ENCODE assay signal across 8 cellular contexts in genomic region chr11:5625281-5625680, GRCh38. TPM values are rescaled to one million over a fixed set of nuclear protein-coding genes. Genes with fewer than 3 reads are reported as not detected.
A peak's percentile ranks its signal among the peaks of the same experiment; 100 is the strongest.
DNase-seq lines count a peak whose midpoint lies in the region; ATAC-seq and TF ChIP-seq lines count a peak whose summit lies in the region.

No MANE protein-coding gene starts in this region.

- no peak for TF ChIP-seq EP300 in stomach (IDR thresholded peaks at IDR 0.05)

- no peak for DNase-seq in activated naive CD4-positive, alpha-beta T cell treated with anti-CD3 and anti-CD28 coated beads, Interleukin-2, amount 50 U/mL, for 72 hours (ENCODE audit: low spot score in 2 of 2)
- no peak for DNase-seq in stomach
- DNase-seq in RPMI8226 = no peak
- no peak for DNase-seq in NCI-H524 (lab: John Stamatoyannopoulos, UW)
- DNase-seq in NCI-H1048 (lab: John Stamatoyannopoulos, UW) = no peak
- DNase-seq in AML-193 (lab: John Stamatoyannopoulos, UW) = no peak

- no peak overlapping the region for H3K9ac ChIP-seq in iPS-18a (ENCODE audit: low read length)

- H3K27ac ChIP-seq in iPS-18a (ENCODE audit: low read length) (no peak overlapping the region), stomach (peak overlapping the region; percentile 63 to 85 (median 80))

- H3K36me3 ChIP-seq in iPS-18a (ENCODE audit: control insufficient read depth, low read depth, low read length) = no peaks in the 10 kb centered on the region
- H3K36me3 ChIP-seq in stomach = no peaks in the 10 kb centered on the region

- H3K9me3 ChIP-seq in iPS-18a (ENCODE audit: control insufficient read depth, low read depth, low read length) = no peaks in the 10 kb centered on the region
- no peaks in the 10 kb centered on the region for H3K9me3 ChIP-seq in stomach

- H3K27me3 ChIP-seq in iPS-18a (ENCODE audit: control insufficient read depth, insufficient read depth, low read length) (no peaks in the 10 kb centered on the region), stomach (no peaks in the 10 kb centered on the region)

- H3K36me3 Mint-ChIP-seq in activated naive CD4-positive, alpha-beta T cell treated with anti-CD3 and anti-CD28 coated beads, Interleukin-2, amount 50 U/mL, for 72 hours = peaks cover 6 to 28% of the 10 kb centered on the region in 2 donors

- peak overlapping the region; percentile 91 to 97 for H3K27ac Mint-ChIP-seq in activated naive CD4-positive, alpha-beta T cell treated with anti-CD3 and anti-CD28 coated beads, Interleukin-2, amount 50 U/mL, for 72 hours

- peak; percentile 2 for ATAC-seq in HG02763 (IDR thresholded peaks at IDR 0.05; ENCODE audit: unreplicated experiment)
- ATAC-seq in activated naive CD4-positive, alpha-beta T cell treated with anti-CD3 and anti-CD28 coated beads, Interleukin-2, amount 50 U/mL, for 72 hours = peak in 1 of 2 donors; percentile 10

- intact Hi-C loops in stomach (cut with DNase I; ENCODE audit: low total_unique reads) = no loop called here

- no peak for TF ChIP-seq CTCF in stomach (IDR thresholded peaks at IDR 0.05)

- peak overlapping the region; percentile 3 for H3K4me3 ChIP-seq in iPS-18a (ENCODE audit: low read length)
- H3K4me3 ChIP-seq in stomach = peak overlapping the region; percentile 50 to 54 (median 53)

- peaks cover 17% of the 10 kb centered on the region for H3K4me1 ChIP-seq in iPS-18a (ENCODE audit: control insufficient read depth, low read depth, low read length)
- H3K4me1 ChIP-seq in stomach = peaks cover 14 to 40% (median 30%) of the 10 kb centered on the region in 4 donors

- 3 to 17% (median 10%) methylated on average over 4 of the region's 4 CpGs for WGBS in stomach, 5 donors

- no peak for TF ChIP-seq POLR2A in stomach (IDR thresholded peaks at IDR 0.05)

- peaks cover 0 to 16% of the 10 kb centered on the region in 2 donors for H3K9me3 Mint-ChIP-seq in activated naive CD4-positive, alpha-beta T cell treated with anti-CD3 and anti-CD28 coated beads, Interleukin-2, amount 50 U/mL, for 72 hours

RNA-seq across cellular contexts. Expression of gene TRIM34, which starts 0.5 kb away (rescaled TPM):
- 10 to 100 TPM; 10.9 to 12.0 TPM for total RNA-seq in activated naive CD4-positive, alpha-beta T cell treated with anti-CD3 and anti-CD28 coated beads, Interleukin-2, amount 50 U/mL, for 72 hours
- 10 to 100 TPM in 1 of 5 donors, 1 to 10 TPM in 2, under 1 TPM in 1, not detected in 1; 0.29 to 11.4 (median 2.6) TPM for total RNA-seq in stomach
- polyA plus RNA-seq in stomach = 1 to 10 TPM; 2.9 to 8.7 (median 3.7) TPM

RNA-seq across cellular contexts. Expression of gene TRIM6, which starts 28.8 kb away (rescaled TPM):
- total RNA-seq in activated naive CD4-positive, alpha-beta T cell treated with anti-CD3 and anti-CD28 coated beads, Interleukin-2, amount 50 U/mL, for 72 hours = 1 to 10 TPM in 1 of 2 donors, under 1 TPM in 1; 0.80 to 1.6 TPM
- 10 to 100 TPM in 1 of 5 donors, 1 to 10 TPM in 1, under 1 TPM in 1, not detected in 2; 0.87 to 10.3 (median 2.6) TPM for total RNA-seq in stomach
- polyA plus RNA-seq in stomach = 1 to 10 TPM; 1.1 to 2.3 (median 1.2) TPM

RNA-seq across cellular contexts. Expression of gene OR52B6, which starts 44.6 kb away (rescaled TPM):
- not detected for total RNA-seq in activated naive CD4-positive, alpha-beta T cell treated with anti-CD3 and anti-CD28 coated beads, Interleukin-2, amount 50 U/mL, for 72 hours
- not detected for total RNA-seq in stomach
- not detected for polyA plus RNA-seq in stomach

RNA-seq across cellular contexts. Expression of gene TRIM5, which starts 59.6 kb away (rescaled TPM):
- total RNA-seq in activated naive CD4-positive, alpha-beta T cell treated with anti-CD3 and anti-CD28 coated beads, Interleukin-2, amount 50 U/mL, for 72 hours = 10 to 100 TPM; 30.2 to 31.9 TPM
- total RNA-seq in stomach = 10 to 100 TPM in 4 of 5 donors, not detected in 1; 12.6 to 81.4 (median 28.0) TPM
- 1 to 10 TPM; 4.2 to 9.5 (median 9.0) TPM for polyA plus RNA-seq in stomach
